Comparison of ENCODE assay signal across 8 cellular contexts in genomic region chr1:181105134-181106021, GRCh38. TPM values are rescaled to one million over a fixed set of nuclear protein-coding genes. Genes with fewer than 3 reads are reported as not detected.
DNase-seq lines count a peak whose midpoint lies in the region; ATAC-seq and TF ChIP-seq lines count a peak whose summit lies in the region.

No MANE protein-coding gene starts in this region.

- peak overlapping the region; percentile 81 to 98 (median 93) for H3K27ac Mint-ChIP-seq in naive thymus-derived CD8-positive, alpha-beta T cell
- peak overlapping the region; percentile 83 for H3K27ac Mint-ChIP-seq in stimulated activated naive B cell treated with anti-CD40 and anti-IgM and Interleukin-4, amounts not matched to agents 10 μg/mL and 1 μg/mL and 100 μg/mL, for 72 hours

- TF ChIP-seq CTCF in fibroblast of lung (conservative IDR thresholded peaks at IDR 0.05 in 1 of 2, IDR thresholded peaks at IDR 0.05 in 1 of 2; ENCODE audit: low read depth in 1 of 2, low read length in 2 of 2) = no peak

- H3K36me3 ChIP-seq in Karpas-422 (ENCODE audit: insufficient read depth, low read length) = no peaks in the 10 kb centered on the region
- no peaks in the 10 kb centered on the region for H3K36me3 ChIP-seq in fibroblast of lung (ENCODE audit: control insufficient read depth, insufficient read depth, low read length)

- DNase-seq in DMS53 (lab: John Stamatoyannopoulos, UW) = peak; percentile 97
- DNase-seq in Karpas-422 = peak; percentile 93
- DNase-seq in RPMI7951 (ENCODE audit: low read depth) = peak; percentile 87
- peak; percentile 88 to 91 for DNase-seq in activated T-helper 1 cell treated with anti-CD3 and anti-CD28 coated beads, Interleukin-2, amount 50 U/mL, for 16 hours (ENCODE audit: low read depth in 1 of 2, low spot score in 1 of 2)
- peak; percentile 86 to 90 for DNase-seq in fibroblast of lung (ENCODE audit: low read depth in 2 of 2)
- DNase-seq in naive thymus-derived CD8-positive, alpha-beta T cell = peak; percentile 85 to 97 (median 90)
- DNase-seq in stimulated activated naive B cell treated with anti-CD40 and anti-IgM and Interleukin-4, amounts not matched to agents 10 μg/mL and 1 μg/mL and 100 μg/mL, for 72 hours = peak; percentile 79

- H2AFZ ChIP-seq in Karpas-422 (ENCODE audit: low read length) (peak overlapping the region; percentile 98), fibroblast of lung (ENCODE audit: low read length) (peak overlapping the region; percentile 59)

- H3K4me3 ChIP-seq in Karpas-422 (ENCODE audit: low read length) (peak overlapping the region; percentile 68), fibroblast of lung (replicated peaks in 1 of 4; ENCODE audit: control extremely low read depth in 1 of 4, insufficient read depth in 1 of 4, low read depth in 3 of 4, low read length in 4 of 4) (peak overlapping the region; percentile 57 to 87 (median 64))

- peaks cover 0 to 3% (median 0%) of the 10 kb centered on the region in 5 donors for H3K27me3 Mint-ChIP-seq in naive thymus-derived CD8-positive, alpha-beta T cell
- no peaks in the 10 kb centered on the region for H3K27me3 Mint-ChIP-seq in stimulated activated naive B cell treated with anti-CD40 and anti-IgM and Interleukin-4, amounts not matched to agents 10 μg/mL and 1 μg/mL and 100 μg/mL, for 72 hours

- H3K27me3 ChIP-seq in Karpas-422 (ENCODE audit: low read length) (no peaks in the 10 kb centered on the region), fibroblast of lung (ENCODE audit: control insufficient read depth, insufficient read depth, low read length) (no peaks in the 10 kb centered on the region)

- no peaks in the 10 kb centered on the region for H3K9me3 Mint-ChIP-seq in naive thymus-derived CD8-positive, alpha-beta T cell
- H3K9me3 Mint-ChIP-seq in stimulated activated naive B cell treated with anti-CD40 and anti-IgM and Interleukin-4, amounts not matched to agents 10 μg/mL and 1 μg/mL and 100 μg/mL, for 72 hours = no peaks in the 10 kb centered on the region

- no peaks in the 10 kb centered on the region for H3K9me2 ChIP-seq in Karpas-422 (replicated peaks; ENCODE audit: insufficient read depth, low read length)

- H3K9ac ChIP-seq in Karpas-422 (ENCODE audit: low read length) (peak overlapping the region; percentile 72), fibroblast of lung (ENCODE audit: insufficient read depth, low read length) (peak overlapping the region; percentile 89)

- H3K27ac ChIP-seq in Karpas-422 (ENCODE audit: low read length) (no peak overlapping the region), fibroblast of lung (ENCODE audit: insufficient read depth, low read length) (peak overlapping the region; percentile 84)

- POLR2A ChIA-PET in naive thymus-derived CD8-positive, alpha-beta T cell (lab: Charles Lee) = interaction anchor here (0.9 to 12.1 kb wide), 20 partner anchors 8 to 1223 kb away, joined by 3 to 239 read pairs (median 5); partner anchors contain the start of genes ACBD6, IER5, MR1 and STX6

- peak; percentile 71 for ATAC-seq in GM21737 (IDR thresholded peaks at IDR 0.05; ENCODE audit: unreplicated experiment)
- ATAC-seq in naive thymus-derived CD8-positive, alpha-beta T cell = peak; percentile 77 to 86
- peak; percentile 86 to 91 for ATAC-seq in stimulated activated naive B cell treated with anti-CD40 and anti-IgM and Interleukin-4, amounts not matched to agents 10 μg/mL and 1 μg/mL and 100 μg/mL, for 72 hours (replicated peaks)

- peak overlapping the region; percentile 97 for H3K4me2 ChIP-seq in Karpas-422 (ENCODE audit: low read depth, low read length, poor library complexity, severe bottlenecking)
- H3K4me2 ChIP-seq in fibroblast of lung (ENCODE audit: extremely low read depth, insufficient read depth, low read length) = peak overlapping the region; percentile 83

- peaks cover 39% of the 10 kb centered on the region for H3K4me1 ChIP-seq in Karpas-422 (ENCODE audit: low read length)
- peaks cover 43% of the 10 kb centered on the region for H3K4me1 ChIP-seq in fibroblast of lung (ENCODE audit: control insufficient read depth, extremely low read depth, insufficient read depth, low read length)

- H3K36me3 Mint-ChIP-seq in naive thymus-derived CD8-positive, alpha-beta T cell = no peaks in the 10 kb centered on the region
- H3K36me3 Mint-ChIP-seq in stimulated activated naive B cell treated with anti-CD40 and anti-IgM and Interleukin-4, amounts not matched to agents 10 μg/mL and 1 μg/mL and 100 μg/mL, for 72 hours = peaks cover 0 to 4% of the 10 kb centered on the region in 2 donors

- H3K79me2 ChIP-seq in Karpas-422 (ENCODE audit: low read length) (no peaks in the 10 kb centered on the region), fibroblast of lung (ENCODE audit: control insufficient read depth, insufficient read depth, low read length) (peaks cover 6% of the 10 kb centered on the region)

- peaks cover 25 to 61% (median 53%) of the 10 kb centered on the region in 4 donors for H3K4me1 Mint-ChIP-seq in naive thymus-derived CD8-positive, alpha-beta T cell
- H3K4me1 Mint-ChIP-seq in stimulated activated naive B cell treated with anti-CD40 and anti-IgM and Interleukin-4, amounts not matched to agents 10 μg/mL and 1 μg/mL and 100 μg/mL, for 72 hours = peaks cover 46 to 76% of the 10 kb centered on the region in 2 donors

- no peaks in the 10 kb centered on the region for H4K20me1 ChIP-seq in Karpas-422 (ENCODE audit: insufficient read depth, low read depth, low read length)
- H4K20me1 ChIP-seq in fibroblast of lung (ENCODE audit: control insufficient read depth, extremely low read depth, insufficient read depth, low read length) = no peaks in the 10 kb centered on the region

- no peaks in the 10 kb centered on the region for H3K9me3 ChIP-seq in Karpas-422 (ENCODE audit: low read length)
- no peaks in the 10 kb centered on the region for H3K9me3 ChIP-seq in fibroblast of lung (ENCODE audit: control insufficient read depth, insufficient read depth, low read depth, low read length)

- H3K4me3 Mint-ChIP-seq in naive thymus-derived CD8-positive, alpha-beta T cell = peak overlapping the region; percentile 80 to 98 (median 89)
- peak overlapping the region; percentile 76 to 86 for H3K4me3 Mint-ChIP-seq in stimulated activated naive B cell treated with anti-CD40 and anti-IgM and Interleukin-4, amounts not matched to agents 10 μg/mL and 1 μg/mL and 100 μg/mL, for 72 hours

RNA-seq across cellular contexts. Expression of gene IER5, which starts 16.9 kb away (rescaled TPM):
- 5.3 and 9.9 TPM in 2 replicates for total RNA-seq in Karpas-422 (2014; rRNA removed; shearing (Covaris generic); ENCODE audit: low replicate concordance)
- total RNA-seq in RPMI7951 (2014; rRNA removed; shearing (Covaris generic)) = 7.6 and 10.7 TPM in 2 replicates
- total RNA-seq in fibroblast of lung = 31.1 and 42.8 TPM in 2 replicates
- 19.1 and 24.2 TPM in 2 replicates for polyA plus RNA-seq in fibroblast of lung
- polyA plus RNA-seq in fibroblast of lung (2012) = 26.0 and 33.9 TPM in 2 replicates
- 8.7 and 13.4 TPM in 2 replicates for polyA minus RNA-seq in fibroblast of lung (ENCODE audit: low replicate concordance)
- total RNA-seq in naive thymus-derived CD8-positive, alpha-beta T cell = 10 to 100 TPM; 18.7 to 19.6 TPM
- polyA plus RNA-seq in naive thymus-derived CD8-positive, alpha-beta T cell = 1 to 10 TPM; 2.5 to 9.4 (median 8.3) TPM
